ENCODE assay signal across 1 cellular context in the genomic region with DNA sequence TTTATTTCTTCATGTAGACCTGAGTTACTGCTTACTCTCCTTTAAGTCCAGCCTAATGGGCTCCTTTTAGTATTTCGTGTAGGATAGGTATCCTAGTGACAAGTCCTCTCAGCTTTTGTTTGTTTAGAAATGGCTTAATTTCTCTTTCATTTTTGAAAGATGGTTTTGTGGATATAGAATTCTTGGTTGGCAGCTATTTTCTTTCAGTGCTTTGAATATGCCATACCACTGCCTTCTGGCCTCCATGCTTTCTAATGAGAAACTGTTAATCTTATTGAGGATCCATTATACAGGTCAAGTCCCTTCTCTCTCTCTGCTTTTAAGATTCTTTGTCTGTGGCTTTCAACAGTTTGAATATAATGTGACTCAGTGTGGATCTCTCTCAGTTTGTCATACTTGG.
TF ChIP-seq lines count a peak whose summit lies in the region.

No MANE protein-coding gene starts in this region.

TF ChIP-seq in SK-N-SH, 30 proteins besides CTCF, POLR2A, EP300 and RAD21 (continued from another document):
- TF ChIP-seq, protein P1, sequence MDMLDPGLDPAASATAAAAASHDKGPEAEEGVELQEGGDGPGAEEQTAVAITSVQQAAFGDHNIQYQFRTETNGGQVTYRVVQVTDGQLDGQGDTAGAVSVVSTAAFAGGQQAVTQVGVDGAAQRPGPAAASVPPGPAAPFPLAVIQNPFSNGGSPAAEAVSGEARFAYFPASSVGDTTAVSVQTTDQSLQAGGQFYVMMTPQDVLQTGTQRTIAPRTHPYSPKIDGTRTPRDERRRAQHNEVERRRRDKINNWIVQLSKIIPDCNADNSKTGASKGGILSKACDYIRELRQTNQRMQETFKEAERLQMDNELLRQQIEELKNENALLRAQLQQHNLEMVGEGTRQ (IDR thresholded peaks at IDR 0.05; ENCODE audit: borderline replicate concordance, low read depth, low read length) = no peak
- TF ChIP-seq RFX5 (IDR thresholded peaks at IDR 0.05; ENCODE audit: low read length) (no peak), ELF1 (IDR thresholded peaks at IDR 0.05) (no peak), GATA2 (CRISPR knock-in tag; IDR thresholded peaks at IDR 0.05) (no peak), RXRA (IDR thresholded peaks at IDR 0.05; ENCODE audit: borderline replicate concordance, low read depth) (no peak), SMC3 (IDR thresholded peaks at IDR 0.05; ENCODE audit: low read depth, low read length) (no peak), GABPA (IDR thresholded peaks at IDR 0.05; ENCODE audit: low read depth) (no peak), TEAD4 (IDR thresholded peaks at IDR 0.05; ENCODE audit: borderline replicate concordance, insufficient read depth) (no peak), TCF12 (IDR thresholded peaks at IDR 0.05) (no peak), YY1 (IDR thresholded peaks at IDR 0.05; ENCODE audit: low read depth) (no peak), FOSL2 (IDR thresholded peaks at IDR 0.05; ENCODE audit: borderline replicate concordance, low read depth) (no peak), MXI1 (IDR thresholded peaks at IDR 0.05; ENCODE audit: low read depth, low read length) (no peak)
- TF ChIP-seq, protein P2, sequence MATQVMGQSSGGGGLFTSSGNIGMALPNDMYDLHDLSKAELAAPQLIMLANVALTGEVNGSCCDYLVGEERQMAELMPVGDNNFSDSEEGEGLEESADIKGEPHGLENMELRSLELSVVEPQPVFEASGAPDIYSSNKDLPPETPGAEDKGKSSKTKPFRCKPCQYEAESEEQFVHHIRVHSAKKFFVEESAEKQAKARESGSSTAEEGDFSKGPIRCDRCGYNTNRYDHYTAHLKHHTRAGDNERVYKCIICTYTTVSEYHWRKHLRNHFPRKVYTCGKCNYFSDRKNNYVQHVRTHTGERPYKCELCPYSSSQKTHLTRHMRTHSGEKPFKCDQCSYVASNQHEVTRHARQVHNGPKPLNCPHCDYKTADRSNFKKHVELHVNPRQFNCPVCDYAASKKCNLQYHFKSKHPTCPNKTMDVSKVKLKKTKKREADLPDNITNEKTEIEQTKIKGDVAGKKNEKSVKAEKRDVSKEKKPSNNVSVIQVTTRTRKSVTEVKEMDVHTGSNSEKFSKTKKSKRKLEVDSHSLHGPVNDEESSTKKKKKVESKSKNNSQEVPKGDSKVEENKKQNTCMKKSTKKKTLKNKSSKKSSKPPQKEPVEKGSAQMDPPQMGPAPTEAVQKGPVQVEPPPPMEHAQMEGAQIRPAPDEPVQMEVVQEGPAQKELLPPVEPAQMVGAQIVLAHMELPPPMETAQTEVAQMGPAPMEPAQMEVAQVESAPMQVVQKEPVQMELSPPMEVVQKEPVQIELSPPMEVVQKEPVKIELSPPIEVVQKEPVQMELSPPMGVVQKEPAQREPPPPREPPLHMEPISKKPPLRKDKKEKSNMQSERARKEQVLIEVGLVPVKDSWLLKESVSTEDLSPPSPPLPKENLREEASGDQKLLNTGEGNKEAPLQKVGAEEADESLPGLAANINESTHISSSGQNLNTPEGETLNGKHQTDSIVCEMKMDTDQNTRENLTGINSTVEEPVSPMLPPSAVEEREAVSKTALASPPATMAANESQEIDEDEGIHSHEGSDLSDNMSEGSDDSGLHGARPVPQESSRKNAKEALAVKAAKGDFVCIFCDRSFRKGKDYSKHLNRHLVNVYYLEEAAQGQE (IDR thresholded peaks at IDR 0.05; ENCODE audit: low read depth, low read length) = no peak
- TF ChIP-seq, protein P3, sequence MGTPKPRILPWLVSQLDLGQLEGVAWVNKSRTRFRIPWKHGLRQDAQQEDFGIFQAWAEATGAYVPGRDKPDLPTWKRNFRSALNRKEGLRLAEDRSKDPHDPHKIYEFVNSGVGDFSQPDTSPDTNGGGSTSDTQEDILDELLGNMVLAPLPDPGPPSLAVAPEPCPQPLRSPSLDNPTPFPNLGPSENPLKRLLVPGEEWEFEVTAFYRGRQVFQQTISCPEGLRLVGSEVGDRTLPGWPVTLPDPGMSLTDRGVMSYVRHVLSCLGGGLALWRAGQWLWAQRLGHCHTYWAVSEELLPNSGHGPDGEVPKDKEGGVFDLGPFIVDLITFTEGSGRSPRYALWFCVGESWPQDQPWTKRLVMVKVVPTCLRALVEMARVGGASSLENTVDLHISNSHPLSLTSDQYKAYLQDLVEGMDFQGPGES (IDR thresholded peaks at IDR 0.05; ENCODE audit: low read depth, low read length) = no peak
